Comparison of ENCODE assay signal across 13 cellular contexts in genomic region chr9:5566054-5566618, GRCh38. TPM values are rescaled to one million over a fixed set of nuclear protein-coding genes. Genes with fewer than 3 reads are reported as not detected.
DNase-seq lines count a peak whose midpoint lies in the region; ATAC-seq lines count a peak whose summit lies in the region.
"Had no signal": no experiment of that assay in that cellular context is flagged by ENCODE, and none has a peak within 500 bp of the region (broad histone marks: within the 10 kb centered on the region; RNA-seq: fewer than 3 reads in every experiment).

No MANE protein-coding gene starts in this region.

- peaks cover 7 to 13% (median 8%) of the 10 kb centered on the region in 3 donors for H3K4me1 Mint-ChIP-seq in naive B cell

- no peaks in the 10 kb centered on the region for H3K36me3 Mint-ChIP-seq in naive B cell

- H3K27me3 Mint-ChIP-seq in naive B cell, result no peaks in the 10 kb centered on the region
- H3K27me3 Mint-ChIP-seq: activated naive CD8-positive, alpha-beta T cell had no signal

- H3K9me3 Mint-ChIP-seq in naive B cell, result peaks cover 0 to 3% (median 0%) of the 10 kb centered on the region in 7 donors

- no peak for DNase-seq in naive B cell
- no peak for DNase-seq in GDM1 (lab: John Stamatoyannopoulos, UW)
- DNase-seq in NCI-H2196 treated with DMSO at 0.1 percent for 48 hours (lab: John Stamatoyannopoulos, UW; ENCODE audit: unreplicated experiment), result no peak
- no peak for DNase-seq in activated CD4-positive, CD25-positive, alpha-beta regulatory T cell treated with anti-CD3 and anti-CD28 coated beads, Interleukin-2, amount 50 U/mL, for 72 hours
- DNase-seq in posterior cingulate gyrus, result no peak
- DNase-seq: effector CD8-positive, alpha-beta T cell; islet precursor cell; PC-9 had no signal

- intact Hi-C loops in posterior cingulate gyrus (cut with DNase I), result no loop called here

- no peak overlapping the region for H3K27ac Mint-ChIP-seq in naive B cell
- H3K27ac Mint-ChIP-seq: activated naive CD8-positive, alpha-beta T cell had no signal

- no peak overlapping the region for H3K4me3 Mint-ChIP-seq in naive B cell
- H3K4me3 Mint-ChIP-seq: activated naive CD8-positive, alpha-beta T cell had no signal

- ATAC-seq in GM18867 (IDR thresholded peaks at IDR 0.05; ENCODE audit: unreplicated experiment) (peak; percentile 75), GM21717 (IDR thresholded peaks at IDR 0.05; ENCODE audit: unreplicated experiment) (peak; percentile 62), HG03565 (IDR thresholded peaks at IDR 0.05; ENCODE audit: unreplicated experiment) (peak; percentile 70), naive B cell (ENCODE audit: low read depth in 2 of 2) (peak; percentile 56 to 58)
- ATAC-seq: activated CD4-positive, CD25-positive, alpha-beta regulatory T cell treated with anti-CD3 and anti-CD28 coated beads, Interleukin-2, amount 50 U/mL, for 24 hours had no signal

RNA-seq across cellular contexts. Expression of gene PDCD1LG2, which starts 55.8 kb away (rescaled TPM):
- polyA plus RNA-seq in naive B cell (ENCODE audit: low read depth in 6 of 6), result under 1 TPM in 2 of 6 donors, not detected in 4; 0.13 to 0.49 TPM
